11 cellular contexts compared by ENCODE assay signal in genomic region chr6:129236110-129236509, GRCh38.
DNase-seq lines count a peak whose midpoint lies in the region; ATAC-seq and TF ChIP-seq lines count a peak whose summit lies in the region.
"Had no signal": no experiment of that assay in that cellular context is flagged by ENCODE, and none has a peak within 500 bp of the region (broad histone marks: within the 10 kb centered on the region; RNA-seq: fewer than 3 reads in every experiment).

No MANE protein-coding gene starts in this region.

- peak overlapping the region in 2 of 3 experiments; percentile 71 to 78 for H3K27ac Mint-ChIP-seq in nephron
- H3K27ac Mint-ChIP-seq: IgD-negative memory B cell; stimulated activated naive B cell treated with anti-CD40 and anti-IgM and Interleukin-4, amounts not matched to agents 10 μg/mL and 1 μg/mL and 100 μg/mL, for 72 hours had no signal

- no peaks in the 10 kb centered on the region for H3K9me3 Mint-ChIP-seq in nephron
- H3K9me3 Mint-ChIP-seq: IgD-negative memory B cell; stimulated activated naive B cell treated with anti-CD40 and anti-IgM and Interleukin-4, amounts not matched to agents 10 μg/mL and 1 μg/mL and 100 μg/mL, for 72 hours had no signal

- H3K36me3 Mint-ChIP-seq in nephron (ENCODE audit: low read depth) = no peaks in the 10 kb centered on the region
- H3K36me3 Mint-ChIP-seq: IgD-negative memory B cell; stimulated activated naive B cell treated with anti-CD40 and anti-IgM and Interleukin-4, amounts not matched to agents 10 μg/mL and 1 μg/mL and 100 μg/mL, for 72 hours had no signal

- TF ChIP-seq CTCF in nephron (IDR thresholded peaks at IDR 0.05; ENCODE audit: unreplicated experiment in 3 of 3) = no peak

- DNase-seq in NCI-H2227 (lab: John Stamatoyannopoulos, UW; ENCODE audit: unreplicated experiment) (no peak), MV-4-11 (lab: John Stamatoyannopoulos, UW) (no peak), cerebellum (ENCODE audit: low spot score) (no peak), NCI-H2171 (lab: John Stamatoyannopoulos, UW) (no peak)
- DNase-seq: NCI-H446; stimulated activated naive B cell treated with anti-CD40 and anti-IgM and Interleukin-4, amounts not matched to agents 10 μg/mL and 1 μg/mL and 100 μg/mL, for 72 hours had no signal

- H3K4me3 Mint-ChIP-seq in nephron = no peak overlapping the region
- H3K4me3 Mint-ChIP-seq: stimulated activated naive B cell treated with anti-CD40 and anti-IgM and Interleukin-4, amounts not matched to agents 10 μg/mL and 1 μg/mL and 100 μg/mL, for 72 hours had no signal

- peaks cover 13% of the 10 kb centered on the region for H3K4me1 Mint-ChIP-seq in nephron

- no peaks in the 10 kb centered on the region for H3K27me3 Mint-ChIP-seq in nephron (ENCODE audit: low read depth)

- ATAC-seq in GM18907 (IDR thresholded peaks at IDR 0.05; ENCODE audit: unreplicated experiment) (peak; percentile 89), GM21737 (IDR thresholded peaks at IDR 0.05; ENCODE audit: unreplicated experiment) (peak; percentile 82), HG03175 (IDR thresholded peaks at IDR 0.05; ENCODE audit: unreplicated experiment) (peak; percentile 76)
- ATAC-seq: stimulated activated naive B cell treated with anti-CD40 and anti-IgM and Interleukin-4, amounts not matched to agents 10 μg/mL and 1 μg/mL and 100 μg/mL, for 72 hours had no signal
